19 cellular contexts compared by ENCODE assay signal in the genomic region with DNA sequence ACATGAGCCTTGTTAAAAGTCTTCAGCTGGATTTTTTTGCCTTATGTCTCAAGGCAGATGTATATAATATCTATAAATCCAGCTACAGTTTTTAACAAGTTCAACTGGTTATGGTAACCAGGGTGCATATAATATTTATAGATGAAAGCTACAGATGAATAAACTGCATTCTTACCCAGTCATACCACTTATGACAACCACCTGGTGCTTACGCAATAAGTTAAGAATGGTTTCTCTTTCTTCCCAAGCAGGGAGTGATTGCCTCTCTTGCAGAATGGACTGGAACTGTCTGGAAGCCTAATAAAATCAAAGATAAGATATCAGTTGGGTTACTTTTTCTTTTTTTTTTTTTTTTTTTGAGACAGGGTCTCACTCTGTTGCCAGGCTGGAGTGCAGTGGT. TPM values are rescaled to one million over a fixed set of nuclear protein-coding genes. Genes with fewer than 3 reads are reported as not detected.
DNase-seq lines count a peak whose midpoint lies in the region; ATAC-seq and TF ChIP-seq lines count a peak whose summit lies in the region.
"Had no signal": no experiment of that assay in that cellular context is flagged by ENCODE, and none has a peak within 500 bp of the region (broad histone marks: within the 10 kb centered on the region; RNA-seq: fewer than 3 reads in every experiment).

No MANE protein-coding gene starts in this region.

- no peaks in the 10 kb centered on the region for H3K4me1 Mint-ChIP-seq in MCF 10A (ENCODE audit: insufficient read depth, unreplicated experiment)
- H3K4me1 Mint-ChIP-seq in CD14-positive monocyte: no peaks in the 10 kb centered on the region
- H3K4me1 Mint-ChIP-seq: stimulated activated naive CD8-positive, alpha-beta T cell treated with anti-CD3 and anti-CD28 coated beads, Interleukin-15, amount 100 ng/mL, for 72 hours; T-cell had no signal

- H3K4me3 Mint-ChIP-seq in MCF 10A (ENCODE audit: unreplicated experiment) (no peak overlapping the region), CD14-positive monocyte (no peak overlapping the region)
- H3K4me3 Mint-ChIP-seq: activated CD8-positive, alpha-beta T cell treated with anti-CD3 and anti-CD28 coated beads for 36 hours; activated T-helper 1 cell treated with anti-CD3 and anti-CD28 coated beads, Interleukin-12 subunit alpha, Interleukin-12 subunit beta, Interleukin-2, Interleukin-4 antibody, amounts not matched to agents 30 ng/mL and 10 ng/mL and 1 ng/mL, durations not matched to agents 14 hours and 24 hours and 36 hours; stimulated activated naive CD8-positive, alpha-beta T cell treated with anti-CD3 and anti-CD28 coated beads, Interleukin-15, amount 100 ng/mL, for 72 hours; T-cell had no signal

- H3K36me3 Mint-ChIP-seq in MCF 10A (ENCODE audit: insufficient read depth, unreplicated experiment) (peaks cover 79% of the 10 kb centered on the region), CD14-positive monocyte (peaks cover 67 to 80% of the 10 kb centered on the region in 2 donors)

- no peak overlapping the region for H3K27ac Mint-ChIP-seq in MCF 10A (ENCODE audit: low read depth, unreplicated experiment)
- peak overlapping the region in 1 of 7 donors; percentile 71 for H3K27ac Mint-ChIP-seq in CD14-positive monocyte
- H3K27ac Mint-ChIP-seq: activated CD8-positive, alpha-beta T cell treated with anti-CD3 and anti-CD28 coated beads for 36 hours; activated T-helper 1 cell treated with anti-CD3 and anti-CD28 coated beads, Interleukin-12 subunit alpha, Interleukin-12 subunit beta, Interleukin-2, Interleukin-4 antibody, amounts not matched to agents 30 ng/mL and 10 ng/mL and 1 ng/mL, durations not matched to agents 14 hours and 24 hours and 36 hours; stimulated activated naive CD8-positive, alpha-beta T cell treated with anti-CD3 and anti-CD28 coated beads, Interleukin-15, amount 100 ng/mL, for 72 hours; T-cell had no signal

- no peak for ATAC-seq in GM19452 (IDR thresholded peaks at IDR 0.05; ENCODE audit: unreplicated experiment)
- ATAC-seq: activated CD8-positive, alpha-beta T cell treated with anti-CD3 and anti-CD28 coated beads for 36 hours; left cardiac atrium; stimulated activated naive CD8-positive, alpha-beta T cell treated with anti-CD3 and anti-CD28 coated beads, Interleukin-15, amount 100 ng/mL, for 72 hours; T-cell had no signal

- H3K36me3 ChIP-seq in breast epithelium: no peaks in the 10 kb centered on the region

- H3K4me1 ChIP-seq in breast epithelium: no peaks in the 10 kb centered on the region
- H3K4me1 ChIP-seq: right atrium auricular region had no signal

- H3K27me3 Mint-ChIP-seq in MCF 10A (ENCODE audit: insufficient read depth, unreplicated experiment) (no peaks in the 10 kb centered on the region), CD14-positive monocyte (ENCODE audit: low read depth in 3 of 3) (no peaks in the 10 kb centered on the region)
- H3K27me3 Mint-ChIP-seq: activated CD8-positive, alpha-beta T cell treated with anti-CD3 and anti-CD28 coated beads for 36 hours; stimulated activated naive CD8-positive, alpha-beta T cell treated with anti-CD3 and anti-CD28 coated beads, Interleukin-15, amount 100 ng/mL, for 72 hours; T-cell had no signal

- no peaks in the 10 kb centered on the region for H3K27me3 ChIP-seq in breast epithelium
- H3K27me3 ChIP-seq: right atrium auricular region had no signal

- TF ChIP-seq CTCF in MCF 10A (IDR thresholded peaks at IDR 0.05; ENCODE audit: unreplicated experiment): no peak
- no peak for TF ChIP-seq CTCF in breast epithelium (IDR thresholded peaks at IDR 0.05)
- TF ChIP-seq CTCF in RWPE1 (conservative IDR thresholded peaks at IDR 0.05; ENCODE audit: low read depth): no peak
- no peak for TF ChIP-seq CTCF in CD14-positive monocyte (IDR thresholded peaks at IDR 0.05)

- H3K4me3 ChIP-seq in breast epithelium: no peak overlapping the region
- H3K4me3 ChIP-seq: right atrium auricular region had no signal

- intact Hi-C loops in MCF 10A (cut with micrococcal nuclease): no loop called here
- intact Hi-C loops in breast epithelium (cut with DNase I; ENCODE audit: low total_unique reads): no loop called here
- intact Hi-C loops in CD14-positive monocyte (cut with micrococcal nuclease): no loop called here

- TF ChIP-seq POLR2A in breast epithelium (IDR thresholded peaks at IDR 0.05): no peak

- H3K27ac ChIP-seq in breast epithelium: no peak overlapping the region
- no peak overlapping the region for H3K27ac ChIP-seq in RWPE1
- H3K27ac ChIP-seq: right atrium auricular region had no signal

- CTCF ChIA-PET in MCF 10A (lab: Yijun Ruan, JAX) (no interaction called here), RWPE1 (lab: Yijun Ruan, JAX) (interaction anchor here (0.7 kb wide), 1 partner anchor 11 kb away, joined by 4 read pairs; no protein-coding TSS in a partner anchor)

- POLR2A ChIA-PET in MCF 10A (lab: Yijun Ruan, JAX) (interaction anchor here (0.5 to 0.6 kb wide), 2 partner anchors 16 to 35 kb away, joined by 3 read pairs; no protein-coding TSS in a partner anchor), RWPE1 (lab: Yijun Ruan, JAX; ENCODE audit: low non-redundant PET) (interaction anchor here (0.5 kb wide), 1 partner anchor 13 kb away, joined by 3 read pairs; no protein-coding TSS in a partner anchor)

- BruUV-seq in MCF 10A (replicated peaks; lab: Mats Ljungman, UMichigan): no TSS peak

- no peaks in the 10 kb centered on the region for H3K9me3 Mint-ChIP-seq in MCF 10A (ENCODE audit: unreplicated experiment)
- H3K9me3 Mint-ChIP-seq in CD14-positive monocyte: peaks cover 0 to 3% (median 0%) of the 10 kb centered on the region in 7 donors
- H3K9me3 Mint-ChIP-seq: activated CD8-positive, alpha-beta T cell treated with anti-CD3 and anti-CD28 coated beads for 36 hours; activated T-helper 1 cell treated with anti-CD3 and anti-CD28 coated beads, Interleukin-12 subunit alpha, Interleukin-12 subunit beta, Interleukin-2, Interleukin-4 antibody, amounts not matched to agents 30 ng/mL and 10 ng/mL and 1 ng/mL, durations not matched to agents 14 hours and 24 hours and 36 hours; stimulated activated naive CD8-positive, alpha-beta T cell treated with anti-CD3 and anti-CD28 coated beads, Interleukin-15, amount 100 ng/mL, for 72 hours; T-cell had no signal

- DNase-seq in MCF 10A (ENCODE audit: unreplicated experiment) (peak; percentile 38), breast epithelium (ENCODE audit: low spot score in 2 of 2) (no peak), RWPE1 (ENCODE audit: low spot score) (peak; percentile 45), fibroblast of peridontal ligament (ENCODE audit: extremely low read depth) (peak; percentile 44), CD14-positive monocyte (ENCODE audit: low spot score) (no peak)
- DNase-seq in stimulated activated CD4-positive, alpha-beta T cell treated with anti-CD3 and anti-CD28 coated beads, Interleukin-12 subunit alpha, Interleukin-12 subunit beta, amount 100 ng/mL, for 4 hours: no peak
- DNase-seq in NK-92 treated with Interleukin-12 subunit alpha and Interleukin-12 subunit beta, amount 100 ng/mL, for 24 hours (lab: John Stamatoyannopoulos, UW): no peak
- DNase-seq: activated CD8-positive, alpha-beta T cell treated with anti-CD3 and anti-CD28 coated beads for 36 hours; central memory CD4-positive, alpha-beta T cell; foreskin melanocyte; KG1; left cardiac atrium; NCI-H1417 treated with DMSO at 0.1 percent for 48 hours; nucleus accumbens; stimulated activated naive CD8-positive, alpha-beta T cell treated with anti-CD3 and anti-CD28 coated beads, Interleukin-15, amount 100 ng/mL, for 72 hours; T-cell had no signal

- H3K9me3 ChIP-seq in breast epithelium: no peaks in the 10 kb centered on the region
- H3K9me3 ChIP-seq: right atrium auricular region had no signal

RNA-seq across cellular contexts. Expression of a gene that starts 19.6 kb away (rescaled TPM):
- 17.9 and 21.3 TPM in 2 replicates for total RNA-seq in MCF 10A (2022)
- total RNA-seq in breast epithelium: 10 to 100 TPM in 2 of 3 donors, 1 to 10 TPM in 1; 8.8 to 17.4 (median 14.5) TPM
- 10 to 100 TPM in 1 of 2 donors, 1 to 10 TPM in 1; 7.7 to 12.9 TPM for polyA plus RNA-seq in CD14-positive monocyte

RNA-seq across cellular contexts. Expression of a gene that starts 19.6 kb away (rescaled TPM):
- total RNA-seq in MCF 10A (2022) (13.9 and 14.8 TPM in 2 replicates), breast epithelium (10 to 100 TPM; 11.4 to 14.3 (median 14.1) TPM)
- polyA plus RNA-seq in CD14-positive monocyte: 10 to 100 TPM; 24.0 to 25.8 TPM

RNA-seq across cellular contexts. Expression of a gene that starts 33.5 kb away (rescaled TPM):
- total RNA-seq in MCF 10A (2022): 0.07 and 0.76 TPM in 2 replicates
- 1 to 10 TPM; 1.6 to 2.2 (median 1.9) TPM for total RNA-seq in breast epithelium
- not detected for polyA plus RNA-seq in CD14-positive monocyte
- total RNA-seq: activated CD8-positive, alpha-beta T cell treated with anti-CD3 and anti-CD28 coated beads for 36 hours had no signal

Comparison
In these comparisons a context has a peak if more than half of its experiments do, and no peak if none do; other contexts are left out.
1. DNase-seq: peak in MCF 10A (single experiment), RWPE1 (single experiment) and fibroblast of peridontal ligament (single experiment); none in breast epithelium (0 of 2), CD14-positive monocyte (single experiment), stimulated activated CD4-positive, alpha-beta T cell treated with anti-CD3 and anti-CD28 coated beads, Interleukin-12 subunit alpha, Interleukin-12 subunit beta, amount 100 ng/mL, for 4 hours (single experiment) and NK-92 treated with Interleukin-12 subunit alpha and Interleukin-12 subunit beta, amount 100 ng/mL, for 24 hours (single experiment).